ENCODE assay signal across 8 cellular contexts in the genomic region with DNA sequence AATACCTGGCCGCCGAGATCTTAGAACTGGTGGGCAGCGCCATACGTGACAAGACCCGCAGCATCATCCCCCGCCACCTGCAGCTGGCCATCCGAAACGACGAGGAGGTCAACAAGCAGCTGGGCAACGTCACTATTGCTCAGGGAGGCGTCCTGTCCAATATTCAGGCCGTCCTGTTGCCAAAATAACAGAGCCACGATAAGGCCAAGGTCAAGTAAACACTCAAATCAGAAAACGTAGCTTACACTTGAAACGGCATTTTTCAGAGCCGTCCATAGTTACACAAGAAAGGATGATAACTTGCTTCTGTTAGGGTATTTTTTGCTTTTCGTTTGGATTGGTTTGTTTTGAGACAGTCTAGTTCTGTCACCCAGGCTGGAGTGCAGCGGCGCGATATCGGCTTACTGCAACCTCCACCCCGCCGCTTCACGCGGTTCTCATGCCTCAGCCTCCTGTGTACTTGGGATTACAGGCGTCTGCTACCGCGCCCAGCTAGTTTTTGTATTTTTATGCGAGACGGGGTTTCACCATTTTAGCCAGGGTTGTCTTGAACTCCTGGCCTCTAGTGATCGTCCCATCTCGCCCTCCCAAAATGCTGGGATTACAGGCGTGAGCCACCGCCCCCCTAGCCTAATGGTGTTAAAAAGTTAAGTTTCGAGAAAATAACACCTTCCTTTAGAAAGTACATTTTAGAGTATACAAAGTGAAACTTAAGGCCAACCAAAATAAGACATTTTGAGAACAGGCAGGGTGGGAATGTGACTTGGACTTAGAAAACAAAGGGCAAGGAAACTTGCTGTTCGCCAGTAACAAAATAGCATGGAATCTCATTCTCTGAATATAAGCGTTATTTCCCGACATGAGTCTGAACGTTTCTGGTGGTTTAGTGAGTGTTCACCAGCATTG. TPM values are rescaled to one million over a fixed set of nuclear protein-coding genes. Genes with fewer than 3 reads are reported as not detected.
DNase-seq lines count a peak whose midpoint lies in the region; ATAC-seq and TF ChIP-seq lines count a peak whose summit lies in the region.

No MANE protein-coding gene starts in this region.

- H3K27me3 ChIP-seq in left ventricle myocardium inferior (ENCODE audit: low read depth) (no peaks in the 10 kb centered on the region), skeletal muscle satellite cell (ENCODE audit: control insufficient read depth, insufficient read depth, low read length) (no peaks in the 10 kb centered on the region)

- H3K4me2 ChIP-seq in skeletal muscle satellite cell (ENCODE audit: low read length), result peak overlapping the region; percentile 89

- DNase-seq in CD14-positive monocyte (ENCODE audit: low spot score) (no peak), left ventricle myocardium inferior (peak; percentile 44), NCI-H1092 treated with DMSO at 0.1 percent for 48 hours (lab: John Stamatoyannopoulos, UW) (no peak), NCI-H2081 (lab: John Stamatoyannopoulos, UW) (no peak)
- peak; percentile 35 for DNase-seq in activated naive CD4-positive, alpha-beta T cell treated with Interleukin-2 at 50 U/mL for 16 hours

- intact Hi-C loops in CD14-positive monocyte (cut with micrococcal nuclease) (loop anchor here in 1 of 2 donors (5.0 kb wide), 1 partner anchor 78 kb away; a partner anchor contains a TSS), left ventricle myocardium inferior (cut with micrococcal nuclease) (no loop called here)

- H3K4me1 ChIP-seq in left ventricle myocardium inferior (peaks cover 26% of the 10 kb centered on the region), skeletal muscle satellite cell (ENCODE audit: control insufficient read depth, insufficient read depth, low read length) (peaks cover 21% of the 10 kb centered on the region)

- H3K4me3 ChIP-seq in left ventricle myocardium inferior (peak overlapping the region; percentile 67), skeletal muscle satellite cell (ENCODE audit: low read length) (peak overlapping the region; percentile 63)

- H3K9ac ChIP-seq in skeletal muscle satellite cell (ENCODE audit: low read depth, low read length), result peak overlapping the region; percentile 65

- peak overlapping the region; percentile 91 to 96 (median 95) for H3K27ac Mint-ChIP-seq in CD14-positive monocyte

- H3K4me1 Mint-ChIP-seq in CD14-positive monocyte, result peaks cover 20% of the 10 kb centered on the region

- H3K9me3 Mint-ChIP-seq in CD14-positive monocyte, result peaks cover 0 to 2% (median 0%) of the 10 kb centered on the region in 7 donors

- no peaks in the 10 kb centered on the region for H3K36me3 Mint-ChIP-seq in CD14-positive monocyte

- peak overlapping the region; percentile 87 to 92 for H3K4me3 Mint-ChIP-seq in CD14-positive monocyte

- H3K36me3 ChIP-seq in KOPT-K1 (ENCODE audit: insufficient read depth, low read length), result no peaks in the 10 kb centered on the region
- H3K36me3 ChIP-seq in left ventricle myocardium inferior, result no peaks in the 10 kb centered on the region
- no peaks in the 10 kb centered on the region for H3K36me3 ChIP-seq in skeletal muscle satellite cell (ENCODE audit: insufficient read depth, low read length)

- no peak for TF ChIP-seq CTCF in CD14-positive monocyte (IDR thresholded peaks at IDR 0.05)
- TF ChIP-seq CTCF in left ventricle myocardium inferior (IDR thresholded peaks at IDR 0.05; ENCODE audit: borderline replicate concordance), result no peak

- ATAC-seq in GM21423 (IDR thresholded peaks at IDR 0.05; ENCODE audit: unreplicated experiment), result peak; percentile 22

- H3K9me3 ChIP-seq in KOPT-K1 (ENCODE audit: insufficient read depth, low read length, poor library complexity, severe bottlenecking) (no peaks in the 10 kb centered on the region), left ventricle myocardium inferior (replicated peaks) (no peaks in the 10 kb centered on the region), skeletal muscle satellite cell (replicated peaks; ENCODE audit: low read length) (no peaks in the 10 kb centered on the region)

- H3K27ac ChIP-seq in KOPT-K1 (ENCODE audit: low read depth, low read length, poor library complexity, severe bottlenecking) (peak overlapping the region; percentile 99), left ventricle myocardium inferior (replicated peaks) (peak overlapping the region; percentile 94)

- H3K27me3 Mint-ChIP-seq in CD14-positive monocyte (ENCODE audit: low read depth in 3 of 3), result peaks cover 0 to 3% (median 0%) of the 10 kb centered on the region in 3 donors

RNA-seq across cellular contexts. Expression of gene HFE, which starts 42.8 kb away (rescaled TPM):
- polyA plus RNA-seq in CD14-positive monocyte, result 10 to 100 TPM; 14.1 to 16.1 TPM
- total RNA-seq in left ventricle myocardium inferior, result 3.4 TPM
- total RNA-seq in skeletal muscle satellite cell (2012; rRNA removed), result 8.5 and 13.9 TPM in 2 replicates

Comparison
In these comparisons a context has a peak if more than half of its experiments do, and no peak if none do; other contexts are left out.
1. DNase-seq: peak in activated naive CD4-positive, alpha-beta T cell treated with Interleukin-2 at 50 U/mL for 16 hours (single experiment) and left ventricle myocardium inferior (single experiment); none in CD14-positive monocyte (single experiment), NCI-H1092 treated with DMSO at 0.1 percent for 48 hours (single experiment) and NCI-H2081 (0 of 2).